1 cellular context compared by ENCODE assay signal in the genomic region with DNA sequence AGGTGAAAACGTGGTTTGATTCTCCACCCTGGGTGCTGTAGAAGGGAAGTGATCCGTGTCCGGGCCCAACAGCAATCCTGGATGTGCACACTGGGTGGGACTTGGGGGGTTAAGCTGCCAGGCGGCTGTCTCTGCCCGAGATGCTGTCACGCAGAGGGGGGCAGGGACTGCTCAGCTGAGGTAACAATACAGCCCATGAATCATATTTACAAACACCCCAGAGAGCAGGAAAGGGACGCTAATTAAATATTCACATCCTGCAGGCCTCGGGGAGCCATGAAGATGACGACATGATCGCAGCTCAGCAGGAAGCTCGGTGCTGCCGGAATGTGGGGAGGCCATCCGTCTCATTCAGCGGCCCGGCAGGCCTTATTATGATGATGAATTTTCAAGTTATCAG.
TF ChIP-seq lines count a peak whose summit lies in the region.

No MANE protein-coding gene starts in this region.

TF ChIP-seq in SK-N-SH, 30 proteins besides CTCF, POLR2A, EP300 and RAD21 (continued from another document):
- TF ChIP-seq, protein P1, sequence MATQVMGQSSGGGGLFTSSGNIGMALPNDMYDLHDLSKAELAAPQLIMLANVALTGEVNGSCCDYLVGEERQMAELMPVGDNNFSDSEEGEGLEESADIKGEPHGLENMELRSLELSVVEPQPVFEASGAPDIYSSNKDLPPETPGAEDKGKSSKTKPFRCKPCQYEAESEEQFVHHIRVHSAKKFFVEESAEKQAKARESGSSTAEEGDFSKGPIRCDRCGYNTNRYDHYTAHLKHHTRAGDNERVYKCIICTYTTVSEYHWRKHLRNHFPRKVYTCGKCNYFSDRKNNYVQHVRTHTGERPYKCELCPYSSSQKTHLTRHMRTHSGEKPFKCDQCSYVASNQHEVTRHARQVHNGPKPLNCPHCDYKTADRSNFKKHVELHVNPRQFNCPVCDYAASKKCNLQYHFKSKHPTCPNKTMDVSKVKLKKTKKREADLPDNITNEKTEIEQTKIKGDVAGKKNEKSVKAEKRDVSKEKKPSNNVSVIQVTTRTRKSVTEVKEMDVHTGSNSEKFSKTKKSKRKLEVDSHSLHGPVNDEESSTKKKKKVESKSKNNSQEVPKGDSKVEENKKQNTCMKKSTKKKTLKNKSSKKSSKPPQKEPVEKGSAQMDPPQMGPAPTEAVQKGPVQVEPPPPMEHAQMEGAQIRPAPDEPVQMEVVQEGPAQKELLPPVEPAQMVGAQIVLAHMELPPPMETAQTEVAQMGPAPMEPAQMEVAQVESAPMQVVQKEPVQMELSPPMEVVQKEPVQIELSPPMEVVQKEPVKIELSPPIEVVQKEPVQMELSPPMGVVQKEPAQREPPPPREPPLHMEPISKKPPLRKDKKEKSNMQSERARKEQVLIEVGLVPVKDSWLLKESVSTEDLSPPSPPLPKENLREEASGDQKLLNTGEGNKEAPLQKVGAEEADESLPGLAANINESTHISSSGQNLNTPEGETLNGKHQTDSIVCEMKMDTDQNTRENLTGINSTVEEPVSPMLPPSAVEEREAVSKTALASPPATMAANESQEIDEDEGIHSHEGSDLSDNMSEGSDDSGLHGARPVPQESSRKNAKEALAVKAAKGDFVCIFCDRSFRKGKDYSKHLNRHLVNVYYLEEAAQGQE (IDR thresholded peaks at IDR 0.05; ENCODE audit: low read depth, low read length): no peak
- TF ChIP-seq MXI1 (IDR thresholded peaks at IDR 0.05; ENCODE audit: low read depth, low read length): no peak
- TF ChIP-seq TCF12 (IDR thresholded peaks at IDR 0.05): no peak
- TF ChIP-seq, protein P2, sequence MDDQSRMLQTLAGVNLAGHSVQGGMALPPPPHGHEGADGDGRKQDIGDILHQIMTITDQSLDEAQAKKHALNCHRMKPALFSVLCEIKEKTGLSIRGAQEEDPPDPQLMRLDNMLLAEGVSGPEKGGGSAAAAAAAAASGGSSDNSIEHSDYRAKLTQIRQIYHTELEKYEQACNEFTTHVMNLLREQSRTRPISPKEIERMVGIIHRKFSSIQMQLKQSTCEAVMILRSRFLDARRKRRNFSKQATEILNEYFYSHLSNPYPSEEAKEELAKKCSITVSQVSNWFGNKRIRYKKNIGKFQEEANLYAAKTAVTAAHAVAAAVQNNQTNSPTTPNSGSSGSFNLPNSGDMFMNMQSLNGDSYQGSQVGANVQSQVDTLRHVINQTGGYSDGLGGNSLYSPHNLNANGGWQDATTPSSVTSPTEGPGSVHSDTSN (IDR thresholded peaks at IDR 0.05): no peak
- TF ChIP-seq RCOR1 (IDR thresholded peaks at IDR 0.05; ENCODE audit: low read length): no peak; the same call in 1 of the 2 replicates
- TF ChIP-seq, protein P3, sequence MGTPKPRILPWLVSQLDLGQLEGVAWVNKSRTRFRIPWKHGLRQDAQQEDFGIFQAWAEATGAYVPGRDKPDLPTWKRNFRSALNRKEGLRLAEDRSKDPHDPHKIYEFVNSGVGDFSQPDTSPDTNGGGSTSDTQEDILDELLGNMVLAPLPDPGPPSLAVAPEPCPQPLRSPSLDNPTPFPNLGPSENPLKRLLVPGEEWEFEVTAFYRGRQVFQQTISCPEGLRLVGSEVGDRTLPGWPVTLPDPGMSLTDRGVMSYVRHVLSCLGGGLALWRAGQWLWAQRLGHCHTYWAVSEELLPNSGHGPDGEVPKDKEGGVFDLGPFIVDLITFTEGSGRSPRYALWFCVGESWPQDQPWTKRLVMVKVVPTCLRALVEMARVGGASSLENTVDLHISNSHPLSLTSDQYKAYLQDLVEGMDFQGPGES (IDR thresholded peaks at IDR 0.05; ENCODE audit: low read depth, low read length): no peak
- TF ChIP-seq YY1 (IDR thresholded peaks at IDR 0.05; ENCODE audit: low read depth): no peak
- no peak for TF ChIP-seq ELF1 (IDR thresholded peaks at IDR 0.05)
